ENCODE assay signal across 14 cellular contexts in the genomic region with DNA sequence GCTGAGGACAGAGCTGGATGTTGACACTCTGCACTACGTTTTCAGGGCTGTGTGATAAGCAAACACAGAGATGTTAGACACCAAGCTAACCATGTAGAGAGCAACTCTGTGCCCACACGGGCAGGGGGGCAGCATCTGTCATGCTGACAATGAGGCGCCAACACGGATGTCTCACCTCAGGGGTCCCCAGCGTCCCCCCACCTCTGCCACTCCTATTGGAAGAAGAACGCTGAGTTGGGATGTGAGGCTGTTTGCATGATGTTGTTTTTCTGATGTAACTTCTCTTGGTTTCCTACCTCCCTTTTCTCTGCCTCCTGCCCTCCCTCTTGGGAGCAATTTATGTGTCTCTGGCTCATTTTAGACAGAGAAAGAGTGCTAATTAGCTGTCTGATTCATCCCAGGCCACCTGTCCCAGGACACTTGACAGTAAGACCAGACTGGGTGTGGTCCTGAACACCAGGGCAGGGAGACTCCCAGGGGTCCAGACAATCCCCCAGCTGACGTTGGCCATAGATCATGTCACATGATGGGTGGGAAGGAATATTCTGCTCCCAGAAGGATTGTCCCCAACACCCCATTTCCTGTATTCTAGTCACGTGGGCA.
DNase-seq lines count a peak whose midpoint lies in the region; ATAC-seq and TF ChIP-seq lines count a peak whose summit lies in the region.
"Had no signal": no experiment of that assay in that cellular context is flagged by ENCODE, and none has a peak within 500 bp of the region (broad histone marks: within the 10 kb centered on the region; RNA-seq: fewer than 3 reads in every experiment).

No MANE protein-coding gene starts in this region.

- no peaks in the 10 kb centered on the region for H3K9me3 ChIP-seq in A673 (ENCODE audit: low read depth, low read length, poor library complexity, severe bottlenecking)
- no peaks in the 10 kb centered on the region for H3K9me3 ChIP-seq in esophagus muscularis mucosa
- H3K9me3 ChIP-seq: BLaER1 treated with 17β-estradiol and CSF1 and Interleukin-3, amounts not matched to agents 10 nM and 100 nM had no signal

- no peaks in the 10 kb centered on the region for H3K9me3 Mint-ChIP-seq in activated T-helper 1 cell treated with anti-CD3 and anti-CD28 coated beads, Interleukin-12 subunit alpha, Interleukin-12 subunit beta, Interleukin-2, Interleukin-4 antibody, amounts not matched to agents 30 ng/mL and 10 ng/mL and 1 ng/mL, durations not matched to agents 14 hours and 24 hours and 36 hours

- H3K36me3 Mint-ChIP-seq in activated T-helper 1 cell treated with anti-CD3 and anti-CD28 coated beads, Interleukin-12 subunit alpha, Interleukin-12 subunit beta, Interleukin-2, Interleukin-4 antibody, amounts not matched to agents 30 ng/mL and 10 ng/mL and 1 ng/mL, durations not matched to agents 14 hours and 24 hours and 36 hours (ENCODE audit: low read depth), result no peaks in the 10 kb centered on the region

- TF ChIP-seq EP300 in esophagus muscularis mucosa (IDR thresholded peaks at IDR 0.05), result no peak

- H3K4me1 ChIP-seq in A673 (ENCODE audit: insufficient read depth, low read length, poor library complexity, severe bottlenecking) (no peaks in the 10 kb centered on the region), esophagus muscularis mucosa (no peaks in the 10 kb centered on the region)
- H3K4me1 ChIP-seq: BLaER1 treated with 17β-estradiol and CSF1 and Interleukin-3, amounts not matched to agents 10 nM and 100 nM had no signal

- TF ChIP-seq CTCF in A673 (conservative IDR thresholded peaks at IDR 0.05; ENCODE audit: low read depth, low read length) (no peak), esophagus muscularis mucosa (IDR thresholded peaks at IDR 0.05) (no peak)

- H3K27me3 Mint-ChIP-seq in activated T-helper 1 cell treated with anti-CD3 and anti-CD28 coated beads, Interleukin-12 subunit alpha, Interleukin-12 subunit beta, Interleukin-2, Interleukin-4 antibody, amounts not matched to agents 30 ng/mL and 10 ng/mL and 1 ng/mL, durations not matched to agents 14 hours and 24 hours and 36 hours (ENCODE audit: insufficient read depth), result peaks cover 9% of the 10 kb centered on the region

- CTCF ChIA-PET in A673 (lab: Charles Lee), result no interaction called here

- H3K4me3 ChIP-seq in A673 (ENCODE audit: low read depth, low read length, poor library complexity, severe bottlenecking) (no peak overlapping the region), esophagus muscularis mucosa (no peak overlapping the region)
- H3K4me3 ChIP-seq: BLaER1 treated with 17β-estradiol and CSF1 and Interleukin-3, amounts not matched to agents 10 nM and 100 nM had no signal

- DNase-seq in A673 (ENCODE audit: low spot score) (peak; percentile 10), DMS 273 treated with DMSO at 0.1 percent for 48 hours (lab: John Stamatoyannopoulos, UW) (peak; percentile 34), NCI-H446 (lab: John Stamatoyannopoulos, UW) (peak; percentile 68 to 81), esophagus muscularis mucosa (ENCODE audit: extremely low spot score) (peak; percentile 60), left colon (no peak)
- no peak for DNase-seq in activated T-helper 1 cell treated with anti-CD3 and anti-CD28 coated beads, Interleukin-12 subunit alpha, Interleukin-12 subunit beta, Interleukin-2, Interleukin-4 antibody, amounts not matched to agents 30 ng/mL and 10 ng/mL and 1 ng/mL, durations not matched to agents 14 hours and 24 hours and 36 hours (ENCODE audit: low spot score)
- DNase-seq: HCEC 1CT, IMR-90, Kasumi-1, NCI-H1417 treated with DMSO at 0.1 percent for 48 hours had no signal

- no peak overlapping the region for H3K4me3 Mint-ChIP-seq in activated T-helper 1 cell treated with anti-CD3 and anti-CD28 coated beads, Interleukin-12 subunit alpha, Interleukin-12 subunit beta, Interleukin-2, Interleukin-4 antibody, amounts not matched to agents 30 ng/mL and 10 ng/mL and 1 ng/mL, durations not matched to agents 14 hours and 24 hours and 36 hours

- POLR2A ChIA-PET in A673 (lab: Charles Lee; ENCODE audit: low non-redundant PET), result no interaction called here

- 59% methylated on average over 7 of the region's 8 CpGs for WGBS in esophagus muscularis mucosa

- ATAC-seq in HG02870 (IDR thresholded peaks at IDR 0.05; ENCODE audit: unreplicated experiment) (no peak), left colon (no peak)
- ATAC-seq: Right ventricle myocardium inferior, SK-N-SH treated with all-trans-retinoic acid at 6 μM for 48 hours had no signal

- intact Hi-C loops in A673 (cut with micrococcal nuclease; ENCODE audit: unreplicated experiment), result no loop called here
- intact Hi-C loops in esophagus muscularis mucosa (cut with DNase I), result no loop called here
- intact Hi-C loops in activated T-helper 1 cell treated with anti-CD3 and anti-CD28 coated beads, Interleukin-12 subunit alpha, Interleukin-12 subunit beta, Interleukin-2, Interleukin-4 antibody, amounts not matched to agents 30 ng/mL and 10 ng/mL and 1 ng/mL, durations not matched to agents 14 hours and 24 hours and 36 hours (cut with micrococcal nuclease), result no loop called here
- intact Hi-C loops in left colon (cut with DNase I, micrococcal nuclease), result no loop called here

- H3K4me1 Mint-ChIP-seq in activated T-helper 1 cell treated with anti-CD3 and anti-CD28 coated beads, Interleukin-12 subunit alpha, Interleukin-12 subunit beta, Interleukin-2, Interleukin-4 antibody, amounts not matched to agents 30 ng/mL and 10 ng/mL and 1 ng/mL, durations not matched to agents 14 hours and 24 hours and 36 hours (ENCODE audit: low read depth), result no peaks in the 10 kb centered on the region

- no peak for TF ChIP-seq POLR2A in esophagus muscularis mucosa (IDR thresholded peaks at IDR 0.05; ENCODE audit: low read depth)

- BruUV-seq in A673 (replicated peaks; lab: Mats Ljungman, UMichigan), result no TSS peak

- no peak overlapping the region for H3K27ac ChIP-seq in A673 (ENCODE audit: low read depth, low read length, poor library complexity, severe bottlenecking)
- H3K27ac ChIP-seq in esophagus muscularis mucosa (replicated peaks in 1 of 4), result no peak overlapping the region
- H3K27ac ChIP-seq: BLaER1 treated with 17β-estradiol and CSF1 and Interleukin-3, amounts not matched to agents 10 nM and 100 nM had no signal

- H3K27me3 ChIP-seq in A673 (replicated peaks; ENCODE audit: insufficient read depth, low read depth, low read length, poor library complexity) (no peaks in the 10 kb centered on the region), esophagus muscularis mucosa (no peaks in the 10 kb centered on the region)
- H3K27me3 ChIP-seq: BLaER1 treated with 17β-estradiol and CSF1 and Interleukin-3, amounts not matched to agents 10 nM and 100 nM had no signal

- H3K27ac Mint-ChIP-seq in activated T-helper 1 cell treated with anti-CD3 and anti-CD28 coated beads, Interleukin-12 subunit alpha, Interleukin-12 subunit beta, Interleukin-2, Interleukin-4 antibody, amounts not matched to agents 30 ng/mL and 10 ng/mL and 1 ng/mL, durations not matched to agents 14 hours and 24 hours and 36 hours, result no peak overlapping the region

- H3K36me3 ChIP-seq in A673 (ENCODE audit: insufficient read depth, low read length, poor library complexity, severe bottlenecking) (no peaks in the 10 kb centered on the region), esophagus muscularis mucosa (no peaks in the 10 kb centered on the region)
- H3K36me3 ChIP-seq: BLaER1 treated with 17β-estradiol and CSF1 and Interleukin-3, amounts not matched to agents 10 nM and 100 nM had no signal

Comparison
In these comparisons a context has a peak if more than half of its experiments do, and no peak if none do; other contexts are left out.
1. DNase-seq: peak in A673 (single experiment), DMS 273 treated with DMSO at 0.1 percent for 48 hours (single experiment), NCI-H446 (2 of 2) and esophagus muscularis mucosa (single experiment); none in activated T-helper 1 cell treated with anti-CD3 and anti-CD28 coated beads, Interleukin-12 subunit alpha, Interleukin-12 subunit beta, Interleukin-2, Interleukin-4 antibody, amounts not matched to agents 30 ng/mL and 10 ng/mL and 1 ng/mL, durations not matched to agents 14 hours and 24 hours and 36 hours (single experiment) and left colon (0 of 2).